ENCODE assay signal across 8 cellular contexts in genomic region chr11:83159901-83160865, GRCh38. TPM values are rescaled to one million over a fixed set of nuclear protein-coding genes. Genes with fewer than 3 reads are reported as not detected.
A peak's percentile ranks its signal among the peaks of the same experiment; 100 is the strongest.
DNase-seq lines count a peak whose midpoint lies in the region; ATAC-seq lines count a peak whose summit lies in the region.

No MANE protein-coding gene starts in this region.

- H3K4me3 Mint-ChIP-seq in dendritic cell treated with granulocyte-macrophage colony-stimulating factor and Interleukin-4, amounts not matched to agents 40 ng/mL and 50 ng/mL, for 4 days: peak overlapping the region; percentile 86
- H3K4me3 Mint-ChIP-seq in naive B cell: peak overlapping the region; percentile 97 to 100 (median 100)

- H3K4me1 Mint-ChIP-seq in dendritic cell treated with granulocyte-macrophage colony-stimulating factor and Interleukin-4, amounts not matched to agents 40 ng/mL and 50 ng/mL, for 4 days (ENCODE audit: low read depth): peaks cover 32% of the 10 kb centered on the region
- H3K4me1 Mint-ChIP-seq in naive B cell: peaks cover 28 to 64% (median 56%) of the 10 kb centered on the region in 3 donors

- intact Hi-C loops in dendritic cell treated with granulocyte-macrophage colony-stimulating factor and Interleukin-4, amounts not matched to agents 40 ng/mL and 50 ng/mL, for 4 days (cut with micrococcal nuclease): loop anchor here (10.0 kb wide), 1 partner anchor 125 kb away; the partner anchor contains the start of gene CCDC90B

- no peaks in the 10 kb centered on the region for H3K27me3 Mint-ChIP-seq in dendritic cell treated with granulocyte-macrophage colony-stimulating factor and Interleukin-4, amounts not matched to agents 40 ng/mL and 50 ng/mL, for 4 days
- no peaks in the 10 kb centered on the region for H3K27me3 Mint-ChIP-seq in naive B cell

- DNase-seq in ELR (ENCODE audit: low read depth): peak; percentile 68
- DNase-seq in NCI-H69 (lab: John Stamatoyannopoulos, UW): peak; percentile 22
- DNase-seq in naive B cell: no peak
- no peak for DNase-seq in foreskin melanocyte
- no peak for DNase-seq in globus pallidus (ENCODE audit: low spot score)
- DNase-seq in 8988T: no peak

- H3K9me3 Mint-ChIP-seq in dendritic cell treated with granulocyte-macrophage colony-stimulating factor and Interleukin-4, amounts not matched to agents 40 ng/mL and 50 ng/mL, for 4 days: no peaks in the 10 kb centered on the region
- H3K9me3 Mint-ChIP-seq in naive B cell: peaks cover 0 to 3% (median 0%) of the 10 kb centered on the region in 7 donors

- peak overlapping the region; percentile 75 for H3K27ac Mint-ChIP-seq in dendritic cell treated with granulocyte-macrophage colony-stimulating factor and Interleukin-4, amounts not matched to agents 40 ng/mL and 50 ng/mL, for 4 days
- peak overlapping the region in 5 of 6 donors; percentile 4 to 100 (median 99) for H3K27ac Mint-ChIP-seq in naive B cell

- ATAC-seq in naive B cell (ENCODE audit: low read depth in 2 of 2) (no peak), HG02588 (IDR thresholded peaks at IDR 0.05; ENCODE audit: unreplicated experiment) (no peak)

- peaks cover 70% of the 10 kb centered on the region for H3K36me3 Mint-ChIP-seq in dendritic cell treated with granulocyte-macrophage colony-stimulating factor and Interleukin-4, amounts not matched to agents 40 ng/mL and 50 ng/mL, for 4 days (ENCODE audit: low read depth)
- peaks cover 11 to 20% of the 10 kb centered on the region in 2 donors for H3K36me3 Mint-ChIP-seq in naive B cell

RNA-seq across cellular contexts. Expression of gene PCF11, which starts 3.3 kb away (rescaled TPM):
- polyA plus RNA-seq in naive B cell (ENCODE audit: low read depth in 6 of 6): 10 to 100 TPM; 14.8 to 60.0 (median 39.6) TPM

RNA-seq across cellular contexts. Expression of gene ANKRD42, which starts 33.3 kb away (rescaled TPM):
- polyA plus RNA-seq in naive B cell (ENCODE audit: low read depth in 6 of 6): 10 to 100 TPM in 1 of 6 donors, 1 to 10 TPM in 5; 6.1 to 12.7 (median 7.5) TPM

Comparison
In these comparisons a context has a peak if more than half of its experiments do, and no peak if none do; other contexts are left out.
1. DNase-seq: peak in ELR (single experiment) and NCI-H69 (single experiment); none in naive B cell (single experiment), foreskin melanocyte (single experiment), globus pallidus (single experiment) and 8988T (single experiment).